In the genomic region with DNA sequence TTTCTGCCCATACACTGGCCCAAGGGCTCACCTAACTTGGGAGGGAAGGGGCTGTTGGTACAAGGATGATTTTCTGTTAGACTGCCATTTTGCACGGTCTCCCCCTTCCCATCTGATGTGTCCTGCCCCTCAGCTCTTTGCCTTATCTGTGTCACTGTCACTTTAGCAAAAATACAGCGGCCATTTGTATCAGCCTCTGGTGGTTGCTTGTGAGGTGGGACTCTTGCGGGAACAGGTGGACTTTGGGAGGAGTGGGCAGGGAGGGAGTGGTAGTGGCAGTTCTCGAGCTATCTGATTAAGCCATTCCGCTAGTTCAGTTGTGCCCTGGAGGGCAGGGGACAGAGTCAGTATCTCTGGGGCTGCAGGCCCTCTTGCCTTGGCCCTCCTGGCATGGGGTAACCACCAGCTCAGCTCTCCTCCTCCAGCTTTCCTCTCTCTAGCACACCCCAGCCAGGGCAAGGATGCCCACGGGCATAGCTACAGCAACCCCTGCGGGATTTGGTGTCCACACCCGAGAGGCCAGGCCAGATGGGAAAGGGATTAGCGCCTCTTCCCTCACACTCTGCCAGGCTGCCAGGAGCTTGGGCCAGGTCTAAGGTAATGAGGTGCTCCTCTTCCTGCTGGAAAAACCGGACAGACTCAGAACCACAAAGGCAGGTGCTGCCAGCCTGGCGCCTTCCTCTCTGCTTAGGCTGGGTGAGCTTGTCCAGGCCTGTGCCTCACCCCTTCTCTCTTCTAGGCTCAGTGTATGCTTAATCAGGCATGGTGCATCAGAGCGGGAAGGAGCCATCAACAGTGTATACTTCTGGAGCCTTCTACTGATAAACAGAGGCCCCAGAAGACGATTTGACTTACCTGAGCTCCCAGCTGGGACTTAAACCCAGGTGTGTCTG, we compare ENCODE assay signal across 9 cellular contexts. TPM values are rescaled to one million over a fixed set of nuclear protein-coding genes. Genes with fewer than 3 reads are reported as not detected.
DNase-seq lines count a peak whose midpoint lies in the region; TF ChIP-seq lines count a peak whose summit lies in the region.
"Had no signal": no experiment of that assay in that cellular context is flagged by ENCODE, and none has a peak within 500 bp of the region (broad histone marks: within the 10 kb centered on the region; RNA-seq: fewer than 3 reads in every experiment).

No MANE protein-coding gene starts in this region.

- peaks cover 61% of the 10 kb centered on the region for H3F3A ChIP-seq in GM23248 (ENCODE audit: insufficient read depth)

- peaks cover 4% of the 10 kb centered on the region; the same call in 1 of the 2 replicates for H3K79me2 ChIP-seq in GM23248 (ENCODE audit: insufficient read depth)

- 72% methylated on average over 5 of the region's 13 CpGs for WGBS in suprapubic skin
- WGBS in GM23248 (ENCODE audit: low coverage in 1 of 2, low lambda C conversion rate in 2 of 2, missing lambda C conversion rate in 2 of 2), 2 experiments: 63 to 64% methylated on average over 12 to 13 of the region's 13 CpGs

- DNase-seq in activated CD4-positive, alpha-beta T cell treated with anti-CD3 and anti-CD28 coated beads, Interleukin-2, amount 10 ng/mL, durations not matched to agents 7 days and 5 days: no peak
- DNase-seq in activated CD4-positive, alpha-beta T cell treated with anti-CD3 and anti-CD28 coated beads, Interleukin-2, amount 50 U/mL, for 48 hours: no peak
- DNase-seq in RWPE1 (ENCODE audit: low spot score) (peak; percentile 81), endothelial cell (ENCODE audit: low spot score) (no peak), suprapubic skin (ENCODE audit: low spot score in 2 of 2) (peak in 1 of 2 donors; percentile 71), AG08396 (ENCODE audit: low spot score) (no peak), GM23248 (no peak)
- DNase-seq in stimulated activated CD4-positive, alpha-beta T cell treated with anti-CD3 and anti-CD28 coated beads, Interleukin-2, amount 100 ng/mL, for 24 hours: no peak
- DNase-seq: amniotic stem cell had no signal

- H3K4me1 Mint-ChIP-seq in activated CD4-positive, alpha-beta T cell treated with anti-CD3 and anti-CD28 coated beads, Interleukin-2, amount 10 ng/mL, durations not matched to agents 7 days and 5 days: peaks cover 19% of the 10 kb centered on the region
- H3K4me1 Mint-ChIP-seq in endothelial cell (ENCODE audit: unreplicated experiment): peaks cover 36% of the 10 kb centered on the region

- H3K36me3 ChIP-seq in suprapubic skin (peaks cover 47% of the 10 kb centered on the region), GM23248 (ENCODE audit: low read depth) (peaks cover 37% of the 10 kb centered on the region)

- peaks cover 23% of the 10 kb centered on the region for H3K36me3 Mint-ChIP-seq in activated CD4-positive, alpha-beta T cell treated with anti-CD3 and anti-CD28 coated beads, Interleukin-2, amount 10 ng/mL, durations not matched to agents 7 days and 5 days (ENCODE audit: low read depth)
- peaks cover 39% of the 10 kb centered on the region for H3K36me3 Mint-ChIP-seq in endothelial cell (ENCODE audit: low read depth, unreplicated experiment)

- CTCF ChIA-PET in activated CD4-positive, alpha-beta T cell treated with anti-CD3 and anti-CD28 coated beads, Interleukin-2, amount 10 ng/mL, durations not matched to agents 7 days and 5 days (lab: Charles Lee): interaction anchor here (0.6 to 7.9 kb wide), 12 partner anchors 8 to 71 kb away, joined by 3 to 72 read pairs (median 4); a partner anchor contains a TSS
- CTCF ChIA-PET in RWPE1 (lab: Yijun Ruan, JAX): interaction anchor here (0.6 to 11.5 kb wide), 5 partner anchors 9 to 753 kb away, joined by 3 to 167 read pairs (median 3); no protein-coding TSS in a partner anchor

- H3K9me3 ChIP-seq in suprapubic skin (no peaks in the 10 kb centered on the region), GM23248 (ENCODE audit: low read depth) (no peaks in the 10 kb centered on the region)

- TF ChIP-seq CTCF in RWPE1 (conservative IDR thresholded peaks at IDR 0.05; ENCODE audit: low read depth) (no peak), endothelial cell (IDR thresholded peaks at IDR 0.05; ENCODE audit: unreplicated experiment) (no peak), suprapubic skin (IDR thresholded peaks at IDR 0.05) (no peak)

- peak overlapping the region; percentile 51 for H3K27ac Mint-ChIP-seq in activated CD4-positive, alpha-beta T cell treated with anti-CD3 and anti-CD28 coated beads, Interleukin-2, amount 10 ng/mL, durations not matched to agents 7 days and 5 days
- peak overlapping the region; percentile 81 for H3K27ac Mint-ChIP-seq in endothelial cell (ENCODE audit: unreplicated experiment)

- no peaks in the 10 kb centered on the region for H3K9me3 Mint-ChIP-seq in activated CD4-positive, alpha-beta T cell treated with anti-CD3 and anti-CD28 coated beads, Interleukin-2, amount 10 ng/mL, durations not matched to agents 7 days and 5 days
- no peaks in the 10 kb centered on the region for H3K9me3 Mint-ChIP-seq in endothelial cell (ENCODE audit: unreplicated experiment)

- no peak overlapping the region for H2AFZ ChIP-seq in GM23248

- H3K4me2 ChIP-seq in GM23248 (ENCODE audit: unreplicated experiment): no peak overlapping the region

- in situ Hi-C loops in GM23248 (cut with MboI): loop anchor here (10.0 kb wide), 1 partner anchor 53 kb away; no protein-coding TSS in a partner anchor

- no peak overlapping the region for H3K9ac ChIP-seq in GM23248

- H3K4me1 ChIP-seq in suprapubic skin (peaks cover 81% of the 10 kb centered on the region), GM23248 (ENCODE audit: insufficient read depth) (peaks cover 17% of the 10 kb centered on the region)

- POLR2A ChIA-PET in activated CD4-positive, alpha-beta T cell treated with anti-CD3 and anti-CD28 coated beads, Interleukin-2, amount 10 ng/mL, durations not matched to agents 7 days and 5 days (lab: Charles Lee): interaction anchor here (0.9 kb wide), 1 partner anchor 16 kb away, joined by 4 read pairs; no protein-coding TSS in a partner anchor
- POLR2A ChIA-PET in RWPE1 (lab: Yijun Ruan, JAX; ENCODE audit: low non-redundant PET): interaction anchor here (0.7 to 1.2 kb wide), 2 partner anchors 38 to 54 kb away, joined by 3 to 5 read pairs; no protein-coding TSS in a partner anchor

- H3K4me3 ChIP-seq in suprapubic skin: no peak overlapping the region
- no peak overlapping the region for H3K4me3 ChIP-seq in GM23248

- H3K27ac ChIP-seq in RWPE1 (peak overlapping the region; percentile 90), suprapubic skin (peak overlapping the region; percentile 86), GM23248 (no peak overlapping the region)

- no peaks in the 10 kb centered on the region for H3K27me3 Mint-ChIP-seq in activated CD4-positive, alpha-beta T cell treated with anti-CD3 and anti-CD28 coated beads, Interleukin-2, amount 10 ng/mL, durations not matched to agents 7 days and 5 days
- peaks cover 45% of the 10 kb centered on the region for H3K27me3 Mint-ChIP-seq in endothelial cell (ENCODE audit: unreplicated experiment)

- TF ChIP-seq POLR2A in suprapubic skin (IDR thresholded peaks at IDR 0.05): no peak

- no peak overlapping the region for H3K4me3 Mint-ChIP-seq in activated CD4-positive, alpha-beta T cell treated with anti-CD3 and anti-CD28 coated beads, Interleukin-2, amount 10 ng/mL, durations not matched to agents 7 days and 5 days
- H3K4me3 Mint-ChIP-seq in endothelial cell (ENCODE audit: unreplicated experiment): peak overlapping the region; percentile 56

- no peaks in the 10 kb centered on the region for H3K27me3 ChIP-seq in suprapubic skin
- H3K27me3 ChIP-seq in GM23248 (replicated peaks; ENCODE audit: insufficient read depth): no peaks in the 10 kb centered on the region

- H3K9me2 ChIP-seq in GM23248 (ENCODE audit: insufficient read depth): no peaks in the 10 kb centered on the region

- no peaks in the 10 kb centered on the region for H4K20me1 ChIP-seq in GM23248 (ENCODE audit: insufficient read depth)

- no peak for TF ChIP-seq EP300 in suprapubic skin (IDR thresholded peaks at IDR 0.05)

RNA-seq across cellular contexts. Expression of a gene that starts 8.7 kb away (rescaled TPM):
- 1 to 10 TPM; 7.9 to 9.1 TPM for total RNA-seq in activated CD4-positive, alpha-beta T cell treated with anti-CD3 and anti-CD28 coated beads, Interleukin-2, amount 10 ng/mL, durations not matched to agents 7 days and 5 days
- 65.5 TPM for total RNA-seq in endothelial cell (ENCODE audit: unreplicated experiment)
- total RNA-seq in suprapubic skin: 10 to 100 TPM; 38.2 to 53.6 (median 44.7) TPM
- total RNA-seq in GM23248 (2014; rRNA removed; shearing (Covaris generic)): 16.4 and 20.9 TPM in 2 replicates
- 19.1 and 21.8 TPM in 2 replicates for polyA plus RNA-seq in GM23248 (2016; fragmentation: Nextera tagmentation; extraction: Ambion mirVana)

RNA-seq across cellular contexts. Expression of a gene that starts 23.0 kb away (rescaled TPM):
- under 1 TPM in 1 of 2 experiments, not detected in 1; 0.15 TPM for total RNA-seq in activated CD4-positive, alpha-beta T cell treated with anti-CD3 and anti-CD28 coated beads, Interleukin-2, amount 10 ng/mL, durations not matched to agents 7 days and 5 days
- total RNA-seq in endothelial cell (ENCODE audit: unreplicated experiment) (81.5 TPM), suprapubic skin (10 to 100 TPM in 3 of 4 donors, 1 to 10 TPM in 1; 9.3 to 48.9 (median 20.0) TPM)
- total RNA-seq in GM23248 (2014; rRNA removed; shearing (Covaris generic)): 1.3 and 3.7 TPM in 2 replicates
- 1.1 and 1.4 TPM in 2 replicates for polyA plus RNA-seq in GM23248 (2016; fragmentation: Nextera tagmentation; extraction: Ambion mirVana)

RNA-seq across cellular contexts. Expression of a gene that starts 38.0 kb away (rescaled TPM):
- total RNA-seq in activated CD4-positive, alpha-beta T cell treated with anti-CD3 and anti-CD28 coated beads, Interleukin-2, amount 10 ng/mL, durations not matched to agents 7 days and 5 days: 100 to 1,000 TPM; 218 to 232 TPM
- total RNA-seq in endothelial cell (ENCODE audit: unreplicated experiment) (387 TPM), suprapubic skin (100 to 1,000 TPM in 1 of 4 donors, 10 to 100 TPM in 3; 47.9 to 152 (median 76.2) TPM)
- 62.9 and 72.3 TPM in 2 replicates for total RNA-seq in GM23248 (2014; rRNA removed; shearing (Covaris generic))
- polyA plus RNA-seq in GM23248 (2016; fragmentation: Nextera tagmentation; extraction: Ambion mirVana): 45.3 and 46.2 TPM in 2 replicates

RNA-seq across cellular contexts. Expression of a gene that starts 56.4 kb away (rescaled TPM):
- total RNA-seq in activated CD4-positive, alpha-beta T cell treated with anti-CD3 and anti-CD28 coated beads, Interleukin-2, amount 10 ng/mL, durations not matched to agents 7 days and 5 days: not detected
- total RNA-seq in endothelial cell (ENCODE audit: unreplicated experiment) (1.6 TPM), suprapubic skin (10 to 100 TPM in 3 of 4 donors, 1 to 10 TPM in 1; 3.5 to 36.1 (median 20.8) TPM)
- total RNA-seq in GM23248 (2014; rRNA removed; shearing (Covaris generic)): 0.22 TPM in 1 of 2 replicates, not detected in the other
- polyA plus RNA-seq in GM23248 (2016; fragmentation: Nextera tagmentation; extraction: Ambion mirVana): 0.10 TPM in 1 of 2 replicates, not detected in the other
